In the genomic region with DNA sequence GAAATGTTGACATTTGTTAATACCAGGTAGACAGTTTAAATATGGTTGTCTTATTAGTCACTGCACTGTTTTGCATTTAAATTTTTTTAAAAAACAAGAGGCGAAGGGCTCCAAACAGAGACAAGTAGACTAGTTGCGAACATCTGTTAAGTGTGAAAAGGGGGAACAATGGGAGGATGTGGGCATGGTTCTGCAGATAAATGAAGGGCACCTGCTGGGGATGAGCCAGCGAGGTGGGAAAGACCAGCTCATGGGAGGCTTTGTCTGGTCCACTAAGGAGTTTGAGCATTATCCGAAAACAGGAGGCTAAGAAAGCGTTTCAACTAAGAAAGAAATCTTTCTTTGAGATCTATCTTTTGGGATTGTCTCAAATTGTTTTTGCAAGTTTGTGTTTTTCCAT, we compare ENCODE assay signal across 21 cellular contexts.
"Had no signal": no experiment of that assay in that cellular context is flagged by ENCODE, and none has a peak within 500 bp of the region (broad histone marks: within the 10 kb centered on the region; RNA-seq: fewer than 3 reads in every experiment).

No MANE protein-coding gene starts in this region.

- H3K9me3 ChIP-seq: SJCRH30 had no signal

- H3K4me2 ChIP-seq: KMS-11 had no signal

- H3K27ac Mint-ChIP-seq: IgD-negative memory B cell had no signal

- H3K36me3 Mint-ChIP-seq: IgD-negative memory B cell had no signal

- H3K4me3 Mint-ChIP-seq: IgD-negative memory B cell had no signal

- H3K27me3 ChIP-seq: SJCRH30 had no signal

- H3K4me3 ChIP-seq: K562, SJCRH30 had no signal

- H3K4me1 Mint-ChIP-seq: IgD-negative memory B cell had no signal

- DNase-seq: Kasumi-1, MM.1S, NCI-H1092 treated with DMSO at 0.1 percent for 48 hours, NCI-H1436, NCI-H187 treated with DMSO at 0.1 percent for 48 hours, NCI-H2029 treated with DMSO at 0.1 percent for 48 hours, NCI-H226, NCI-H446, NCI-H510A, NCI-H524 treated with DMSO at 0.1 percent for 48 hours, NCI-H69, NCI-H774, PC-3, SHP77, SJCRH30 had no signal

- H3K9me3 Mint-ChIP-seq: IgD-negative memory B cell had no signal

- H3K36me3 ChIP-seq: SJCRH30 had no signal

- H3K27ac ChIP-seq: HL-60, KMS-11, RWPE1, SJCRH30 had no signal

- ATAC-seq: K562, Panc1, PC-3 had no signal

- H3K9ac ChIP-seq: KMS-11 had no signal
